27 cellular contexts compared by ENCODE assay signal in the genomic region with DNA sequence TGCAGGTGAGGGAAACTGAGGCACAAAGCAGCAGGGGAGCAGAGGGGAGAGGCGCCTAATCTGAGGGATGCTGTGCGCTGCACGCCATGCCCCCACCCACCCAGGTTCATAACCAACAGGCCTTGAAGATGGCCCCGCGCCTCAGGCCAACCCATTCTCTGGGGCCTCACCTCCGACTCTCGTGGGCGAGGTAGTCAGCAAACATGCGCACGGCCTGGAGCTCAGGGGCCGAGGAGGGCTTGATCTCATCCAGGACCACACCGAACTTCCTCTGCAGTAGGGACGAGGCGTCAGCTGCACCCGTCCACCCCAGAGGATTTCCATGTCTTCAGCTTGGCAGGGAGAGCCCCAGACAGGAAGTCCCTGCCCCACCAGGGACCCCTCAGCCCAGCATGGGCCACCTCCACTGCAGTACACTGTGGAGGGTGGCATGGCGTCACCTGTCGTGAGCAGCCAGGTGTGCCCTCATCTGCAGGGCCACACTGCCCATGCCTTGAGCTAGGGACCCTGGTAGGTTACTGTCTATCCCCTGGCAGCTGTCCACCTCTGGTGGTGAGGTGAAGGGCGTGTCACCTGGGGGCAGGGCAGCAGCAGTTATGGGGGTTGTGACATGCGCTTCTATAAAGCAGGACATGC. TPM values are rescaled to one million over a fixed set of nuclear protein-coding genes. Genes with fewer than 3 reads are reported as not detected.
"Had no signal": no experiment of that assay in that cellular context is flagged by ENCODE, and none has a peak within 500 bp of the region (broad histone marks: within the 10 kb centered on the region; RNA-seq: fewer than 3 reads in every experiment).

No MANE protein-coding gene starts in this region.

- H3K4me3 Mint-ChIP-seq: endodermal cell; naive thymus-derived CD4-positive, alpha-beta T cell; nephron progenitor cell; type B pancreatic cell had no signal

- H2AFZ ChIP-seq: hepatocyte had no signal

- H3K4me1 ChIP-seq: colonic mucosa had no signal

- H3K27me3 ChIP-seq: colonic mucosa, hepatocyte, neutrophil, sigmoid colon, stomach had no signal

- H3K9me3 Mint-ChIP-seq: naive thymus-derived CD4-positive, alpha-beta T cell; nephron progenitor cell; type B pancreatic cell had no signal

- ATAC-seq: left cardiac atrium; naive thymus-derived CD4-positive, alpha-beta T cell had no signal

- H3K27ac Mint-ChIP-seq: endodermal cell; naive thymus-derived CD4-positive, alpha-beta T cell; nephron progenitor cell; type B pancreatic cell had no signal

- H3K4me2 ChIP-seq: hepatocyte had no signal

- H3K4me3 ChIP-seq: colonic mucosa, hepatocyte, left ventricle myocardium inferior, lung, sigmoid colon, skin epidermis, stomach, thoracic aorta had no signal

- DNase-seq: colonic mucosa; effector CD4-positive, alpha-beta T cell; endodermal cell; erythroblast; foreskin melanocyte; head of caudate nucleus; kidney; left cardiac atrium; left ventricle myocardium inferior; mesendoderm; naive thymus-derived CD4-positive, alpha-beta T cell; nephron progenitor cell; sigmoid colon; stimulated activated CD4-positive, alpha-beta T cell treated with anti-CD3 and anti-CD28 coated beads, Interleukin-2, amount 100 ng/mL, for 24 hours; stimulated activated CD4-positive, alpha-beta T cell treated with anti-CD3 and anti-CD28 coated beads, Interleukin-4, amount 100 ng/mL, for 4 hours; stimulated activated naive CD4-positive, alpha-beta T cell; stomach; substantia nigra had no signal

- H3K27me3 Mint-ChIP-seq: naive thymus-derived CD4-positive, alpha-beta T cell; type B pancreatic cell had no signal

- H3K27ac ChIP-seq: colonic mucosa, hepatocyte, left ventricle myocardium inferior, neutrophil, sigmoid colon, skin epidermis, stomach, thoracic aorta had no signal

- H3K9me3 ChIP-seq: colonic mucosa, left ventricle myocardium inferior, neutrophil, sigmoid colon, stomach, thoracic aorta had no signal

- FAIRE-seq: endothelial cell of umbilical vein, kidney, urothelium cell line had no signal

- H3K4me1 Mint-ChIP-seq: endodermal cell, nephron progenitor cell had no signal

RNA-seq across cellular contexts. Expression of gene CERS1, which starts 15.0 kb away (rescaled TPM):
- total RNA-seq: mononuclear cell; naive thymus-derived CD4-positive, alpha-beta T cell had no signal
- polyA plus RNA-seq: naive thymus-derived CD4-positive, alpha-beta T cell had no signal

RNA-seq across cellular contexts. Expression of gene HOMER3, which starts 30.1 kb away (rescaled TPM):
- polyA plus RNA-seq: naive thymus-derived CD4-positive, alpha-beta T cell had no signal
